16 cellular contexts compared by ENCODE assay signal in the genomic region with DNA sequence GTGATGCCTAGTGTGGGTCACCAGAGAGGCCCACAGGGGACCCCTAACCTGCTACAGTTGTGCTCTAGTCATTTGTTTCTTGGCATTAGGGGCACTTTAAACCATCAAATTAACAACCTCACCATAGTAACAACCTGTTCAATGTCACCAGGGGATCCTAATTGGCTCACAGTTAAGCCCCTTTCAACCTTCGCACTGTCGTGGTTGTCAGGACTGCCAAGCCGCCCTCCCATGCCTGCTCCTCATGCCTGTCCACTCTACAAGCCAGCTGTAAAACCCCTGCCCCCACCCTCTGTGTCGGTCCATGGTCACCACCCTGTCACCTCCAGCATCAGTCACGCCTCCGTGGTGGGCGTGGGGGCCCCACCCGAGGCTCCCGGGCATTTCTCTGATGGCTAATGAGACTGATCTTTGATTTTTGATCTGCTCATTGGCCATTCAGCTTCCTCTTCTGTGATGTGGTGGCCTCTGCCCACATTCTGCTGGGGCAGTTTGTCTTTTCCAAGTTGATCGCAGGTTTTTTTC.
DNase-seq lines count a peak whose midpoint lies in the region; ATAC-seq, FAIRE-seq and TF ChIP-seq lines count a peak whose summit lies in the region.
"Had no signal": no experiment of that assay in that cellular context is flagged by ENCODE, and none has a peak within 500 bp of the region (broad histone marks: within the 10 kb centered on the region; RNA-seq: fewer than 3 reads in every experiment).

No MANE protein-coding gene starts in this region.

- H3K4me1 ChIP-seq in HEK293 (ENCODE audit: control insufficient read depth, insufficient read depth, low read length) (peaks cover 2% of the 10 kb centered on the region; the same call in 1 of the 2 replicates), neutrophil (ENCODE audit: control insufficient read depth in 1 of 2, insufficient read depth in 1 of 2, low read depth in 1 of 2, low read length in 1 of 2) (peaks cover 39 to 44% of the 10 kb centered on the region in 2 experiments), pancreas (peaks cover 0 to 3% (median 0%) of the 10 kb centered on the region in 3 donors)

- no peak for ATAC-seq in central memory CD8-positive, alpha-beta T cell (replicated peaks; ENCODE audit: extremely low read depth, poor library complexity, severe bottlenecking)
- ATAC-seq in pancreas (no peak), HG02571 (IDR thresholded peaks at IDR 0.05; ENCODE audit: unreplicated experiment) (no peak), GM18861 (IDR thresholded peaks at IDR 0.05; ENCODE audit: unreplicated experiment) (no peak)

- CTCF ChIA-PET in HEK293 (lab: Yijun Ruan, JAX), result no interaction called here

- H3K27ac ChIP-seq in HEK293 (ENCODE audit: extremely low read depth, low read depth, low read length) (no peak overlapping the region), neutrophil (peak overlapping the region; percentile 99), pancreas (no peak overlapping the region)
- H3K27ac ChIP-seq: 22Rv1, SJSA1 had no signal

- peak overlapping the region; percentile 67 for H3K27ac Mint-ChIP-seq in central memory CD8-positive, alpha-beta T cell (ENCODE audit: low read depth)

- H3K36me3 Mint-ChIP-seq in central memory CD8-positive, alpha-beta T cell (ENCODE audit: insufficient read depth), result peaks cover 4% of the 10 kb centered on the region

- POLR2A ChIA-PET in HEK293 (lab: Yijun Ruan, JAX), result no interaction called here

- no peaks in the 10 kb centered on the region for H3K9me3 Mint-ChIP-seq in central memory CD8-positive, alpha-beta T cell

- no peak for FAIRE-seq in pancreas (lab: Jason Lieb, UNC)
- FAIRE-seq: frontal cortex, islet of Langerhans, TTC549 had no signal

- H3K4me3 Mint-ChIP-seq in central memory CD8-positive, alpha-beta T cell, result peak overlapping the region; percentile 71

- no peaks in the 10 kb centered on the region for H3K36me3 ChIP-seq in HEK293 (ENCODE audit: control insufficient read depth in 2 of 2, insufficient read depth in 1 of 2, low read length in 2 of 2)
- H3K36me3 ChIP-seq in neutrophil, result no peaks in the 10 kb centered on the region
- no peaks in the 10 kb centered on the region for H3K36me3 ChIP-seq in pancreas
- H3K36me3 ChIP-seq: ovary, SJSA1 had no signal

- peaks cover 29% of the 10 kb centered on the region for H3K4me1 Mint-ChIP-seq in central memory CD8-positive, alpha-beta T cell

- peaks cover 13% of the 10 kb centered on the region for H3K27me3 Mint-ChIP-seq in central memory CD8-positive, alpha-beta T cell

- intact Hi-C loops in pancreas (cut with DNase I), result no loop called here

- WGBS in pancreas, 2 donors, result 74 to 82% methylated on average over 10 of the region's 10 CpGs

- H3K9me3 ChIP-seq in HEK293 (ENCODE audit: control insufficient read depth, insufficient read depth, low read depth, low read length), result no peaks in the 10 kb centered on the region
- H3K9me3 ChIP-seq in neutrophil, result no peaks in the 10 kb centered on the region
- H3K9me3 ChIP-seq in pancreas, result no peaks in the 10 kb centered on the region
- H3K9me3 ChIP-seq: ovary had no signal

- peak in 2 of 3 experiments; percentile 23 to 66 for DNase-seq in NCI-H1417 (lab: John Stamatoyannopoulos, UW)
- no peak for DNase-seq in NCI-H1417 treated with DMSO at 0.1 percent for 48 hours (lab: John Stamatoyannopoulos, UW)
- no peak for DNase-seq in central memory CD8-positive, alpha-beta T cell (ENCODE audit: low spot score in 2 of 2)
- no peak for DNase-seq in pancreas
- DNase-seq: NCI-H1105 treated with DMSO at 0.1 percent for 48 hours, NCI-H226 had no signal

- no peak for TF ChIP-seq CTCF in HEK293 (tag by site-specific recombination; IDR thresholded peaks at IDR 0.05)
- TF ChIP-seq CTCF in neutrophil (IDR thresholded peaks at IDR 0.05), result no peak
- no peak for TF ChIP-seq CTCF in pancreas (IDR thresholded peaks at IDR 0.05)

- H3K4me3 ChIP-seq in HEK293 (ENCODE audit: low read depth, low read length) (no peak overlapping the region), neutrophil (ENCODE audit: low read depth in 1 of 2, low read length in 1 of 2) (no peak overlapping the region), pancreas (no peak overlapping the region)
- H3K4me3 ChIP-seq: ovary, SJSA1 had no signal

- H3K27me3 ChIP-seq in neutrophil, result peaks cover 31% of the 10 kb centered on the region
- peaks cover 0 to 10% (median 0%) of the 10 kb centered on the region in 4 donors for H3K27me3 ChIP-seq in pancreas
- H3K27me3 ChIP-seq: ovary had no signal

TF ChIP-seq in HEK293, 187 proteins besides CTCF, POLR2A, EP300 and RAD21:
- TF ChIP-seq KLF1 (tag by site-specific recombination; IDR thresholded peaks at IDR 0.05), result peak; percentile 89
- TF ChIP-seq OSR2 (tag by site-specific recombination; IDR thresholded peaks at IDR 0.05), result no peak
TF ChIP-seq in HEK293: peak in this region for 1.

Comparison
In these comparisons a context has a peak if more than half of its experiments do, and no peak if none do; other contexts are left out.
1. DNase-seq: peak in NCI-H1417 (2 of 3); none in NCI-H1417 treated with DMSO at 0.1 percent for 48 hours (single experiment), central memory CD8-positive, alpha-beta T cell (0 of 2) and pancreas (0 of 6).